ENCODE assay signal across 1 cellular context in the genomic region with DNA sequence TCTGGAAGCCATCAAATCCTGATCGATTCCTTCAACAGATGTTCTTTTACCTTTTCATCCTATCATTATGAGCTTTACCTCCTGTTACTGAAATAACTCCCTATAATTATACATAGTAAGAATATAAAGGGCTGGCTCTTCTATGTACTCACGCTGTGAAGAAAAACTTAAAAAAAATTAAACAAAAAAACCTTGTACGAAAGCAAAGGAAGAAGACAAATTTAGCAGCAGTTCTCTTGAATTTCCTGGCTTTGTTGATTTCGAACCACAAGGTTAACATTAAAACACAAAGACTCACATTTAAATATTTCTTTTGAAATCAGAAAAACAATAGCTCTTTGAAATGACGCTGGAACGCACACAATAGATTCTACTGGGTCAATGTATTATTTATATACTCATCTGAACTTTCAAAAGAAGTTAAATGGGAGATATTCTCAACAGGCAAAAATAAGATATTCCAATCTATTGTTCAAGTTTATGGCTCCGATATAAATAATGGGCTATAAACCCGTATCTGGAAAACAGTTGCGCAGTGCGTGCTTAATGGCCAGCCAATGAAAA.
TF ChIP-seq lines count a peak whose summit lies in the region.

No MANE protein-coding gene starts in this region.

TF ChIP-seq in K562, 482 proteins besides CTCF, POLR2A, EP300 and RAD21 (continued from another document):
- TF ChIP-seq, protein P1, sequence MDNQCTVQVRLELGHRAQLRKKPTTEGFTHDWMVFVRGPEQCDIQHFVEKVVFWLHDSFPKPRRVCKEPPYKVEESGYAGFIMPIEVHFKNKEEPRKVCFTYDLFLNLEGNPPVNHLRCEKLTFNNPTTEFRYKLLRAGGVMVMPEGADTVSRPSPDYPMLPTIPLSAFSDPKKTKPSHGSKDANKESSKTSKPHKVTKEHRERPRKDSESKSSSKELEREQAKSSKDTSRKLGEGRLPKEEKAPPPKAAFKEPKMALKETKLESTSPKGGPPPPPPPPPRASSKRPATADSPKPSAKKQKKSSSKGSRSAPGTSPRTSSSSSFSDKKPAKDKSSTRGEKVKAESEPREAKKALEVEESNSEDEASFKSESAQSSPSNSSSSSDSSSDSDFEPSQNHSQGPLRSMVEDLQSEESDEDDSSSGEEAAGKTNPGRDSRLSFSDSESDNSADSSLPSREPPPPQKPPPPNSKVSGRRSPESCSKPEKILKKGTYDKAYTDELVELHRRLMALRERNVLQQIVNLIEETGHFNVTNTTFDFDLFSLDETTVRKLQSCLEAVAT (IDR thresholded peaks at IDR 0.05), result peak in 1 of 2 experiments; percentile 4; a peak in 1 of 4 replicates
- TF ChIP-seq, protein P2, sequence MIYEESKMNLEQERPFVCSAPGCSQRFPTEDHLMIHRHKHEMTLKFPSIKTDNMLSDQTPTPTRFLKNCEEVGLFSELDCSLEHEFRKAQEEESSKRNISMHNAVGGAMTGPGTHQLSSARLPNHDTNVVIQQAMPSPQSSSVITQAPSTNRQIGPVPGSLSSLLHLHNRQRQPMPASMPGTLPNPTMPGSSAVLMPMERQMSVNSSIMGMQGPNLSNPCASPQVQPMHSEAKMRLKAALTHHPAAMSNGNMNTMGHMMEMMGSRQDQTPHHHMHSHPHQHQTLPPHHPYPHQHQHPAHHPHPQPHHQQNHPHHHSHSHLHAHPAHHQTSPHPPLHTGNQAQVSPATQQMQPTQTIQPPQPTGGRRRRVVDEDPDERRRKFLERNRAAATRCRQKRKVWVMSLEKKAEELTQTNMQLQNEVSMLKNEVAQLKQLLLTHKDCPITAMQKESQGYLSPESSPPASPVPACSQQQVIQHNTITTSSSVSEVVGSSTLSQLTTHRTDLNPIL (CRISPR knock-in tag; IDR thresholded peaks at IDR 0.05), result peak; percentile 27; the same call in 1 of the 2 replicates
- 0 out of 2 replicates have a peak, but pooled peaks have one; percentile 12 for TF ChIP-seq RFX5 (IDR thresholded peaks at IDR 0.05; ENCODE audit: low read depth, low read length)
- TF ChIP-seq CXXC5 (CRISPR knock-in tag; IDR thresholded peaks at IDR 0.05), result peak; percentile 69
- TF ChIP-seq ZNF75A (CRISPR knock-in tag; IDR thresholded peaks at IDR 0.05), result 0 out of 2 replicates have a peak, but pooled peaks have one; percentile 21
- TF ChIP-seq RFX7 (CRISPR knock-in tag; IDR thresholded peaks at IDR 0.05), result 0 out of 2 replicates have a peak, but pooled peaks have one; percentile 2
- TF ChIP-seq ZNF764 (CRISPR knock-in tag; IDR thresholded peaks at IDR 0.05; ENCODE audit: low read depth), result no peak
- peak in 1 of 2 experiments; percentile 3; a peak in 1 of 4 replicates for TF ChIP-seq KDM1A (IDR thresholded peaks at IDR 0.05)
- TF ChIP-seq TGIF2 (CRISPR knock-in tag; IDR thresholded peaks at IDR 0.05), result no peak
- TF ChIP-seq ZKSCAN8 (CRISPR knock-in tag; IDR thresholded peaks at IDR 0.05), result 0 out of 2 replicates have a peak, but pooled peaks have one; percentile 79
- TF ChIP-seq, protein P3, sequence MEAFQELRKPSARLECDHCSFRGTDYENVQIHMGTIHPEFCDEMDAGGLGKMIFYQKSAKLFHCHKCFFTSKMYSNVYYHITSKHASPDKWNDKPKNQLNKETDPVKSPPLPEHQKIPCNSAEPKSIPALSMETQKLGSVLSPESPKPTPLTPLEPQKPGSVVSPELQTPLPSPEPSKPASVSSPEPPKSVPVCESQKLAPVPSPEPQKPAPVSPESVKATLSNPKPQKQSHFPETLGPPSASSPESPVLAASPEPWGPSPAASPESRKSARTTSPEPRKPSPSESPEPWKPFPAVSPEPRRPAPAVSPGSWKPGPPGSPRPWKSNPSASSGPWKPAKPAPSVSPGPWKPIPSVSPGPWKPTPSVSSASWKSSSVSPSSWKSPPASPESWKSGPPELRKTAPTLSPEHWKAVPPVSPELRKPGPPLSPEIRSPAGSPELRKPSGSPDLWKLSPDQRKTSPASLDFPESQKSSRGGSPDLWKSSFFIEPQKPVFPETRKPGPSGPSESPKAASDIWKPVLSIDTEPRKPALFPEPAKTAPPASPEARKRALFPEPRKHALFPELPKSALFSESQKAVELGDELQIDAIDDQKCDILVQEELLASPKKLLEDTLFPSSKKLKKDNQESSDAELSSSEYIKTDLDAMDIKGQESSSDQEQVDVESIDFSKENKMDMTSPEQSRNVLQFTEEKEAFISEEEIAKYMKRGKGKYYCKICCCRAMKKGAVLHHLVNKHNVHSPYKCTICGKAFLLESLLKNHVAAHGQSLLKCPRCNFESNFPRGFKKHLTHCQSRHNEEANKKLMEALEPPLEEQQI (IDR thresholded peaks at IDR 0.05), result 0 out of 2 replicates have a peak, but pooled peaks have one; percentile 55
- peak; percentile 31; the same call in 1 of the 2 replicates for TF ChIP-seq SOX6 (IDR thresholded peaks at IDR 0.05)
- TF ChIP-seq ELF2 (CRISPR knock-in tag; IDR thresholded peaks at IDR 0.05), result no peak
- TF ChIP-seq ZNF217 (CRISPR knock-in tag; IDR thresholded peaks at IDR 0.05), result no peak
- peak; percentile 31 for TF ChIP-seq TAF9B (IDR thresholded peaks at IDR 0.05; ENCODE audit: partially characterized antibody)
- TF ChIP-seq DNMT1 (IDR thresholded peaks at IDR 0.05), result 0 out of 2 replicates have a peak, but pooled peaks have one; percentile 47
- peak; percentile 59; the same call in 1 of the 2 replicates for TF ChIP-seq ZNF696 (CRISPR knock-in tag; conservative IDR thresholded peaks at IDR 0.05)
- TF ChIP-seq GATAD2B (IDR thresholded peaks at IDR 0.05; ENCODE audit: borderline replicate concordance), result 0 out of 2 replicates have a peak, but pooled peaks have one; percentile 46
- 0 out of 2 replicates have a peak, but pooled peaks have one; percentile 33 for TF ChIP-seq NCOA6 (IDR thresholded peaks at IDR 0.05)
- peak; percentile 78; the same call in 1 of the 2 replicates for TF ChIP-seq ILF3 (IDR thresholded peaks at IDR 0.05; ENCODE audit: borderline replicate concordance)
- TF ChIP-seq CEBPB (tag; IDR thresholded peaks at IDR 0.05), result peak; percentile 66
- TF ChIP-seq, protein P4, sequence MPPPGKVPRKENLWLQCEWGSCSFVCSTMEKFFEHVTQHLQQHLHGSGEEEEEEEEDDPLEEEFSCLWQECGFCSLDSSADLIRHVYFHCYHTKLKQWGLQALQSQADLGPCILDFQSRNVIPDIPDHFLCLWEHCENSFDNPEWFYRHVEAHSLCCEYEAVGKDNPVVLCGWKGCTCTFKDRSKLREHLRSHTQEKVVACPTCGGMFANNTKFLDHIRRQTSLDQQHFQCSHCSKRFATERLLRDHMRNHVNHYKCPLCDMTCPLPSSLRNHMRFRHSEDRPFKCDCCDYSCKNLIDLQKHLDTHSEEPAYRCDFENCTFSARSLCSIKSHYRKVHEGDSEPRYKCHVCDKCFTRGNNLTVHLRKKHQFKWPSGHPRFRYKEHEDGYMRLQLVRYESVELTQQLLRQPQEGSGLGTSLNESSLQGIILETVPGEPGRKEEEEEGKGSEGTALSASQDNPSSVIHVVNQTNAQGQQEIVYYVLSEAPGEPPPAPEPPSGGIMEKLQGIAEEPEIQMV (tag; conservative IDR thresholded peaks at IDR 0.05; ENCODE audit: low read depth), result 0 out of 2 replicates have a peak, but pooled peaks have one; percentile 39
- TF ChIP-seq TBL1XR1 (IDR thresholded peaks at IDR 0.05; ENCODE audit: low read length in 2 of 2), result 0 out of 4 replicates have a peak, but pooled peaks of 1 of the 2 experiments have one; percentile 9
- TF ChIP-seq HDAC3 (IDR thresholded peaks at IDR 0.05; ENCODE audit: borderline replicate concordance, partially characterized antibody), result peak; percentile 47
- 0 out of 2 replicates have a peak, but pooled peaks have one; percentile 64 for TF ChIP-seq ZNF347 (CRISPR knock-in tag; IDR thresholded peaks at IDR 0.05; ENCODE audit: low read depth)
TF ChIP-seq in K562: peak in this region for 31.
